ENCODE assay signal across 14 cellular contexts in genomic region chr18:46939337-46939963, GRCh38. TPM values are rescaled to one million over a fixed set of nuclear protein-coding genes. Genes with fewer than 3 reads are reported as not detected.
DNase-seq lines count a peak whose midpoint lies in the region; ATAC-seq, FAIRE-seq and TF ChIP-seq lines count a peak whose summit lies in the region.
"Had no signal": no experiment of that assay in that cellular context is flagged by ENCODE, and none has a peak within 500 bp of the region (broad histone marks: within the 10 kb centered on the region; RNA-seq: fewer than 3 reads in every experiment).

No MANE protein-coding gene starts in this region.

- peak; percentile 67 for DNase-seq in AG08395 (ENCODE audit: low spot score)
- peak; percentile 39 for DNase-seq in MG63
- no peak for DNase-seq in H1 (ENCODE audit: low read depth in 1 of 2, low spot score in 2 of 2)
- DNase-seq in lung (ENCODE audit: low spot score), result no peak
- no peak for DNase-seq in activated naive CD4-positive, alpha-beta T cell treated with anti-CD3 and anti-CD28 coated beads for 36 hours
- DNase-seq: kidney, OCI-M1, upper lobe of left lung had no signal

- no peak overlapping the region for H2AFZ ChIP-seq in H1 (ENCODE audit: low read length)
- H2AFZ ChIP-seq: parathyroid adenoma had no signal

- H4K5ac ChIP-seq in H1 (ENCODE audit: insufficient read length, low read depth, low read length), result no peak overlapping the region

- no peak for TF ChIP-seq RAD21 in H1 (IDR thresholded peaks at IDR 0.05 in 1 of 2, conservative IDR thresholded peaks at IDR 0.05 in 1 of 2; ENCODE audit: low read depth in 2 of 2, low read length in 2 of 2)

- no peak overlapping the region for H3K27ac Mint-ChIP-seq in activated naive CD4-positive, alpha-beta T cell treated with anti-CD3 and anti-CD28 coated beads for 36 hours
- H3K27ac Mint-ChIP-seq: WTC11 had no signal

- no peak overlapping the region for H2BK120ac ChIP-seq in H1 (replicated peaks; ENCODE audit: low read depth, low read length)

- H3K36me3 ChIP-seq in MG63 (no peaks in the 10 kb centered on the region), H1 (ENCODE audit: control insufficient read depth in 2 of 4, insufficient read depth in 4 of 4, low read length in 3 of 4) (no peaks in the 10 kb centered on the region), lung (ENCODE audit: control insufficient read depth in 2 of 2, insufficient read depth in 2 of 2, low read length in 2 of 2) (no peaks in the 10 kb centered on the region)
- H3K36me3 ChIP-seq: upper lobe of left lung had no signal

- H3K9ac ChIP-seq in H1 (replicated peaks in 1 of 4; ENCODE audit: extremely low read depth in 1 of 4, low read depth in 3 of 4, low read length in 3 of 4), result no peak overlapping the region
- H3K9ac ChIP-seq: parathyroid adenoma had no signal

- H3K23me2 ChIP-seq in H1 (ENCODE audit: low read depth, low read length), result no peaks in the 10 kb centered on the region

- no peak overlapping the region for H4K91ac ChIP-seq in H1 (replicated peaks; ENCODE audit: insufficient read length, low read length)

- no peaks in the 10 kb centered on the region for H4K20me1 ChIP-seq in H1 (replicated peaks in 1 of 2; ENCODE audit: control insufficient read depth in 1 of 2, insufficient read depth in 2 of 2, low read length in 2 of 2)

- H2AK5ac ChIP-seq in H1 (ENCODE audit: low read depth, low read length), result no peak overlapping the region

- no peak overlapping the region for H2BK20ac ChIP-seq in H1 (ENCODE audit: low read length)

- H3K9me3 Mint-ChIP-seq in activated naive CD4-positive, alpha-beta T cell treated with anti-CD3 and anti-CD28 coated beads for 36 hours, result no peaks in the 10 kb centered on the region
- H3K9me3 Mint-ChIP-seq: WTC11 had no signal

- H3K27me3 ChIP-seq in MG63, result no peaks in the 10 kb centered on the region
- no peaks in the 10 kb centered on the region for H3K27me3 ChIP-seq in H1 (replicated peaks in 1 of 4; ENCODE audit: control insufficient read depth in 3 of 4, extremely low read depth in 1 of 4, insufficient read depth in 3 of 4, low read length in 3 of 4)
- H3K27me3 ChIP-seq in lung (ENCODE audit: control insufficient read depth, insufficient read depth), result no peaks in the 10 kb centered on the region
- H3K27me3 ChIP-seq: upper lobe of left lung had no signal

- H3K14ac ChIP-seq in H1 (ENCODE audit: insufficient read length), result no peak overlapping the region

- H3K4ac ChIP-seq in H1 (replicated peaks; ENCODE audit: insufficient read length, low read depth, low read length), result no peak overlapping the region

- H3K4me1 ChIP-seq in H1 (replicated peaks in 1 of 4; ENCODE audit: control insufficient read depth in 3 of 4, insufficient read depth in 4 of 4, low read length in 3 of 4), result peaks cover 0 to 5% (median 2%) of the 10 kb centered on the region in 4 experiments; a peak in 3 of 7 replicates
- H3K4me1 ChIP-seq in lung (ENCODE audit: control insufficient read depth in 2 of 2, insufficient read depth in 2 of 2, low read length in 2 of 2), result peaks cover 0 to 1% of the 10 kb centered on the region in 2 donors
- H3K4me1 ChIP-seq: upper lobe of left lung had no signal

- H3K9me3 ChIP-seq in MG63, result no peaks in the 10 kb centered on the region
- H3K9me3 ChIP-seq in H1 (ENCODE audit: insufficient read depth in 2 of 2, low read depth in 1 of 2, low read length in 1 of 2), result no peaks in the 10 kb centered on the region
- no peaks in the 10 kb centered on the region for H3K9me3 ChIP-seq in lung (ENCODE audit: control insufficient read depth in 2 of 2, insufficient read depth in 1 of 2, low read length in 1 of 2)
- H3K9me3 ChIP-seq: upper lobe of left lung had no signal

- no peak for TF ChIP-seq EP300 in H1 (IDR thresholded peaks at IDR 0.05; ENCODE audit: borderline replicate concordance in 1 of 2, low read depth in 2 of 2, low read length in 2 of 2)

- TF ChIP-seq POLR2A in H1 (IDR thresholded peaks at IDR 0.05; ENCODE audit: control extremely low read depth in 1 of 2, low read depth in 2 of 2, low read length in 2 of 2), result no peak

- no peak overlapping the region for H4K8ac ChIP-seq in H1 (ENCODE audit: extremely low read depth, insufficient read depth, low read length)

- peak; percentile 47 for ATAC-seq in lung (ENCODE audit: insufficient read depth, low FRiP score)
- ATAC-seq in GM21423 (IDR thresholded peaks at IDR 0.05; ENCODE audit: unreplicated experiment), result no peak
- ATAC-seq in GM19035 (IDR thresholded peaks at IDR 0.05; ENCODE audit: unreplicated experiment), result no peak
- no peak for ATAC-seq in GM21825 (IDR thresholded peaks at IDR 0.05; ENCODE audit: unreplicated experiment)
- ATAC-seq: WTC11 had no signal

- H3K18ac ChIP-seq in H1 (ENCODE audit: extremely low read depth, low read length), result no peak overlapping the region

- POLR2A ChIA-PET in H1 (lab: Charles Lee; ENCODE audit: partially characterized antibody), result interaction anchor here (1.1 kb wide), 1 partner anchor 20 kb away, joined by 3 read pairs; no protein-coding TSS in a partner anchor

- intact Hi-C loops in activated naive CD4-positive, alpha-beta T cell treated with anti-CD3 and anti-CD28 coated beads for 36 hours (cut with micrococcal nuclease), result no loop called here

- H3K4me1 Mint-ChIP-seq in activated naive CD4-positive, alpha-beta T cell treated with anti-CD3 and anti-CD28 coated beads for 36 hours (ENCODE audit: low read depth), result no peaks in the 10 kb centered on the region

- H3K4me3 ChIP-seq in MG63, result no peak overlapping the region
- no peak overlapping the region for H3K4me3 ChIP-seq in H1 (ENCODE audit: extremely low read depth in 1 of 4, insufficient read depth in 2 of 4, low read depth in 3 of 4, low read length in 4 of 4)
- no peak overlapping the region for H3K4me3 ChIP-seq in lung
- H3K4me3 ChIP-seq: upper lobe of left lung had no signal

- CTCF ChIA-PET in H1 (lab: Charles Lee; ENCODE audit: partially characterized antibody), result interaction anchor here (1.5 to 2.5 kb wide), 3 partner anchors 9 to 22 kb away, joined by 3 to 22 read pairs (median 3); partner anchors contain the start of genes KATNAL2 and PIAS2
- CTCF ChIA-PET in activated naive CD4-positive, alpha-beta T cell treated with anti-CD3 and anti-CD28 coated beads for 36 hours (lab: Charles Lee), result no interaction called here

- H3K27ac ChIP-seq in H1 (ENCODE audit: low read depth, low read length) (no peak overlapping the region), lung (ENCODE audit: low read depth in 1 of 2, low read length in 1 of 2) (no peak overlapping the region)
- H3K27ac ChIP-seq: C4-2B, parathyroid adenoma, upper lobe of left lung had no signal

- no peaks in the 10 kb centered on the region for H3K79me1 ChIP-seq in H1 (ENCODE audit: low read depth, low read length)

- no peak for TF ChIP-seq CTCF in H1 (IDR thresholded peaks at IDR 0.05; ENCODE audit: control extremely low read depth in 1 of 3, insufficient read depth in 1 of 3, low read depth in 1 of 3, low read length in 3 of 3)
- TF ChIP-seq CTCF in lung (IDR thresholded peaks at IDR 0.05; ENCODE audit: control extremely low read depth, extremely low read depth), result no peak

- no peak overlapping the region for H3K56ac ChIP-seq in H1 (replicated peaks; ENCODE audit: insufficient read length, low read depth, low read length)

- no peaks in the 10 kb centered on the region for H3K27me3 Mint-ChIP-seq in activated naive CD4-positive, alpha-beta T cell treated with anti-CD3 and anti-CD28 coated beads for 36 hours (ENCODE audit: low read depth)

- no peak overlapping the region for H2BK15ac ChIP-seq in H1 (ENCODE audit: low read length)

- no peak overlapping the region for H2BK5ac ChIP-seq in H1 (ENCODE audit: low read depth, low read length)

- H3K36me3 Mint-ChIP-seq in activated naive CD4-positive, alpha-beta T cell treated with anti-CD3 and anti-CD28 coated beads for 36 hours (ENCODE audit: low read depth), result no peaks in the 10 kb centered on the region
- H3K36me3 Mint-ChIP-seq: WTC11 had no signal

- FAIRE-seq in H1 (lab: Jason Lieb, UNC), result no peak
- FAIRE-seq: kidney had no signal

- H3K79me2 ChIP-seq in H1 (ENCODE audit: control insufficient read depth in 1 of 2, insufficient read depth in 2 of 2, low read length in 2 of 2), result no peaks in the 10 kb centered on the region
- H3K79me2 ChIP-seq: parathyroid adenoma had no signal

- H2BK12ac ChIP-seq in H1 (ENCODE audit: low read depth, low read length), result no peak overlapping the region

- H3K4me3 Mint-ChIP-seq in activated naive CD4-positive, alpha-beta T cell treated with anti-CD3 and anti-CD28 coated beads for 36 hours, result no peak overlapping the region
- H3K4me3 Mint-ChIP-seq: WTC11 had no signal

- 86% methylated on average over 1 of the region's 1 CpG; no CpG with 5 or more reads in 1 of the 2 experiments for WGBS in H1 (ENCODE audit: extremely low coverage in 1 of 2, insufficient coverage in 1 of 2, insufficient read length in 1 of 2, insufficient replicate concordance in 2 of 2, low coverage in 1 of 2, low lambda C conversion rate in 2 of 2, missing lambda C conversion rate in 1 of 2), 2 experiments
- WGBS in lung, 2 donors, result 91 to 97% methylated on average over 1 of the region's 1 CpG

- H3K23ac ChIP-seq in H1 (ENCODE audit: insufficient read length), result no peak overlapping the region

- 0 out of 4 replicates have a peak overlapping the region, but pooled peaks of 1 of the 2 experiments have one; percentile 31 for H3K4me2 ChIP-seq in H1 (ENCODE audit: insufficient read depth in 1 of 2, low read depth in 2 of 2, low read length in 2 of 2)

RNA-seq across cellular contexts. Expression of gene KATNAL2, which starts 22.0 kb away (rescaled TPM):
- total RNA-seq in MG63 (2014; rRNA removed; shearing (Covaris generic); ENCODE audit: low replicate concordance), result 3.0 and 3.2 TPM in 2 replicates
- 8.8 and 15.2 TPM in 2 replicates for total RNA-seq in H1 (2021; fragmentation: NEBNext Ultra II Directional; extraction: Animal tissue kit (Norgen Biotek cat#: 25700))
- polyA plus RNA-seq in H1 (2011; rRNA removed) (9.7 and 10.0 TPM in 2 replicates), lung (1 to 10 TPM; 1.5 to 1.9 TPM)
- polyA plus RNA-seq in H1 (2011; cell fraction: cytosol; rRNA removed), result 20.6 TPM
- polyA plus RNA-seq in H1 (2011; cell fraction: nucleus; rRNA removed), result 21.1 TPM
- 12.2 to 16.4 TPM (median 15.8 TPM) in 4 replicates for polyA plus RNA-seq in H1 (2012, experiment 1 of 2)
- 4.1 TPM for polyA plus RNA-seq in H1 (2012, experiment 2 of 2)
- 13.0 TPM for polyA plus RNA-seq in H1 (2013, experiment 1 of 2)
- 10.2 TPM for polyA plus RNA-seq in H1 (2013, experiment 2 of 2)
- 6.7 and 10.3 TPM in 2 replicates for polyA minus RNA-seq in H1 (2011; rRNA and poly(A)+ RNA removed)
- 7.9 TPM for polyA minus RNA-seq in H1 (2011; cell fraction: cytosol; rRNA and poly(A)+ RNA removed)
- polyA minus RNA-seq in H1 (2011; cell fraction: nucleus; rRNA and poly(A)+ RNA removed), result 12.4 TPM
- 1 to 10 TPM; 6.4 to 8.0 TPM for total RNA-seq in lung
- total RNA-seq in activated naive CD4-positive, alpha-beta T cell treated with anti-CD3 and anti-CD28 coated beads for 36 hours, result under 1 TPM; 0.45 to 0.52 TPM

RNA-seq across cellular contexts. Expression of gene PIAS2, which starts 22.1 kb away (rescaled TPM):
- 21.0 and 21.2 TPM in 2 replicates for total RNA-seq in MG63 (2014; rRNA removed; shearing (Covaris generic); ENCODE audit: low replicate concordance)
- total RNA-seq in H1 (2021; fragmentation: NEBNext Ultra II Directional; extraction: Animal tissue kit (Norgen Biotek cat#: 25700)), result 52.9 and 53.9 TPM in 2 replicates
- 20.1 and 22.8 TPM in 2 replicates for polyA plus RNA-seq in H1 (2011; rRNA removed)
- polyA plus RNA-seq in H1 (2011; cell fraction: cytosol; rRNA removed), result 13.0 TPM
- polyA plus RNA-seq in H1 (2011; cell fraction: nucleus; rRNA removed), result 23.3 TPM
- polyA plus RNA-seq in H1 (2012, experiment 1 of 2), result 17.1 to 31.6 TPM (median 22.4 TPM) in 4 replicates
- polyA plus RNA-seq in H1 (2012, experiment 2 of 2), result 3.7 TPM
- 37.5 TPM for polyA plus RNA-seq in H1 (2013, experiment 1 of 2)
- polyA plus RNA-seq in H1 (2013, experiment 2 of 2), result 37.9 TPM
- polyA minus RNA-seq in H1 (2011; rRNA and poly(A)+ RNA removed), result 41.2 and 41.9 TPM in 2 replicates
- polyA minus RNA-seq in H1 (2011; cell fraction: cytosol; rRNA and poly(A)+ RNA removed), result 14.7 TPM
- polyA minus RNA-seq in H1 (2011; cell fraction: nucleus; rRNA and poly(A)+ RNA removed), result 83.3 TPM
- 10 to 100 TPM; 31.0 to 47.6 TPM for total RNA-seq in lung
- polyA plus RNA-seq in lung, result 1 to 10 TPM; 4.2 to 5.0 TPM
- total RNA-seq in activated naive CD4-positive, alpha-beta T cell treated with anti-CD3 and anti-CD28 coated beads for 36 hours, result 10 to 100 TPM; 21.9 to 23.4 TPM

Comparison
In these comparisons a context has a peak if more than half of its experiments do, and no peak if none do; other contexts are left out.
1. DNase-seq: peak in AG08395 (single experiment) and MG63 (single experiment); none in H1 (0 of 2), lung (single experiment) and activated naive CD4-positive, alpha-beta T cell treated with anti-CD3 and anti-CD28 coated beads for 36 hours (single experiment).